Comparison of ENCODE assay signal across 22 cellular contexts in genomic region chr5:37071487-37071886, GRCh38.
"Had no signal": no experiment of that assay in that cellular context is flagged by ENCODE, and none has a peak within 500 bp of the region (broad histone marks: within the 10 kb centered on the region; RNA-seq: fewer than 3 reads in every experiment).

No MANE protein-coding gene starts in this region.

- H3K4me3 Mint-ChIP-seq: activated CD4-positive, alpha-beta T cell treated with anti-CD3 and anti-CD28 coated beads, Interleukin-2, amount 10 ng/mL, durations not matched to agents 24 days and 14 days; activated CD8-positive, alpha-beta T cell treated with anti-CD3 and anti-CD28 coated beads for 36 hours; activated naive CD8-positive, alpha-beta T cell treated with anti-CD3 and anti-CD28 coated beads for 36 hours; activated T-helper 17 cell treated with anti-CD3 and anti-CD28 coated beads, Interleukin-2, amount 50 U/mL, for 72 hours; dendritic cell treated with granulocyte-macrophage colony-stimulating factor and Interleukin-4, amounts not matched to agents 40 ng/mL and 50 ng/mL, for 4 days; natural killer cell; stimulated activated memory B cell treated with anti-CD40 and anti-IgM and Interleukin-4, amounts not matched to agents 10 μg/mL and 1 μg/mL and 100 μg/mL, for 72 hours had no signal

- H3K27ac ChIP-seq: breast epithelium, lower lobe of right lung, parathyroid adenoma, sigmoid colon, spleen, tibial nerve, uterus had no signal

- H3K4me3 ChIP-seq: breast epithelium, lower lobe of right lung, sigmoid colon, spleen, tibial nerve, uterus had no signal

- H3K9me3 Mint-ChIP-seq: activated CD4-positive, alpha-beta T cell treated with anti-CD3 and anti-CD28 coated beads, Interleukin-2, amount 10 ng/mL, durations not matched to agents 24 days and 14 days; activated naive CD8-positive, alpha-beta T cell treated with anti-CD3 and anti-CD28 coated beads for 36 hours; activated T-helper 17 cell treated with anti-CD3 and anti-CD28 coated beads, Interleukin-2, amount 50 U/mL, for 72 hours; dendritic cell treated with granulocyte-macrophage colony-stimulating factor and Interleukin-4, amounts not matched to agents 40 ng/mL and 50 ng/mL, for 4 days; natural killer cell; stimulated activated memory B cell treated with anti-CD40 and anti-IgM and Interleukin-4, amounts not matched to agents 10 μg/mL and 1 μg/mL and 100 μg/mL, for 72 hours had no signal

- H3K9me3 ChIP-seq: breast epithelium, lower lobe of right lung, sigmoid colon, spleen, uterus had no signal

- DNase-seq: activated CD4-positive, alpha-beta T cell treated with anti-CD3 and anti-CD28 coated beads, Interleukin-2, amount 10 ng/mL, durations not matched to agents 24 days and 14 days; activated CD4-positive, CD25-positive, alpha-beta regulatory T cell; activated CD8-positive, alpha-beta T cell treated with anti-CD3 and anti-CD28 coated beads for 36 hours; activated naive CD4-positive, alpha-beta T cell; activated naive CD8-positive, alpha-beta T cell treated with anti-CD3 and anti-CD28 coated beads for 36 hours; activated T-cell treated with anti-CD3 and anti-CD28 coated beads, Interleukin-2, amount 50 U/mL, for 1 hour; cerebellar nuclear complex; effector memory CD4-positive, alpha-beta T cell; left cardiac atrium; lower lobe of right lung; natural killer cell; sigmoid colon; spleen; stimulated activated CD4-positive, alpha-beta T cell treated with anti-CD3 and anti-CD28 coated beads, Interleukin-4, amount 100 ng/mL, for 4 hours; T1000; uterus had no signal

- H3K27me3 ChIP-seq: breast epithelium, sigmoid colon, spleen, tibial nerve, uterus had no signal

- H3K36me3 ChIP-seq: breast epithelium, lower lobe of right lung, sigmoid colon, uterus had no signal

- H3K27me3 Mint-ChIP-seq: activated CD4-positive, alpha-beta T cell treated with anti-CD3 and anti-CD28 coated beads, Interleukin-2, amount 10 ng/mL, durations not matched to agents 24 days and 14 days; activated CD8-positive, alpha-beta T cell treated with anti-CD3 and anti-CD28 coated beads for 36 hours; activated naive CD8-positive, alpha-beta T cell treated with anti-CD3 and anti-CD28 coated beads for 36 hours; activated T-helper 17 cell treated with anti-CD3 and anti-CD28 coated beads, Interleukin-2, amount 50 U/mL, for 72 hours; dendritic cell treated with granulocyte-macrophage colony-stimulating factor and Interleukin-4, amounts not matched to agents 40 ng/mL and 50 ng/mL, for 4 days; stimulated activated memory B cell treated with anti-CD40 and anti-IgM and Interleukin-4, amounts not matched to agents 10 μg/mL and 1 μg/mL and 100 μg/mL, for 72 hours had no signal

- H3K9ac ChIP-seq: parathyroid adenoma had no signal

- H3K4me1 Mint-ChIP-seq: activated CD4-positive, alpha-beta T cell treated with anti-CD3 and anti-CD28 coated beads, Interleukin-2, amount 10 ng/mL, durations not matched to agents 24 days and 14 days; activated naive CD8-positive, alpha-beta T cell treated with anti-CD3 and anti-CD28 coated beads for 36 hours; activated T-helper 17 cell treated with anti-CD3 and anti-CD28 coated beads, Interleukin-2, amount 50 U/mL, for 72 hours; natural killer cell; stimulated activated memory B cell treated with anti-CD40 and anti-IgM and Interleukin-4, amounts not matched to agents 10 μg/mL and 1 μg/mL and 100 μg/mL, for 72 hours had no signal

- ATAC-seq: activated CD8-positive, alpha-beta T cell treated with anti-CD3 and anti-CD28 coated beads for 36 hours; natural killer cell; stimulated activated memory B cell treated with anti-CD40 and anti-IgM and Interleukin-4, amounts not matched to agents 10 μg/mL and 1 μg/mL and 100 μg/mL, for 72 hours had no signal

- H2AFZ ChIP-seq: parathyroid adenoma had no signal

- H3K27ac Mint-ChIP-seq: activated CD4-positive, alpha-beta T cell treated with anti-CD3 and anti-CD28 coated beads, Interleukin-2, amount 10 ng/mL, durations not matched to agents 24 days and 14 days; activated CD8-positive, alpha-beta T cell treated with anti-CD3 and anti-CD28 coated beads for 36 hours; activated naive CD8-positive, alpha-beta T cell treated with anti-CD3 and anti-CD28 coated beads for 36 hours; activated T-helper 17 cell treated with anti-CD3 and anti-CD28 coated beads, Interleukin-2, amount 50 U/mL, for 72 hours; dendritic cell treated with granulocyte-macrophage colony-stimulating factor and Interleukin-4, amounts not matched to agents 40 ng/mL and 50 ng/mL, for 4 days; natural killer cell; stimulated activated memory B cell treated with anti-CD40 and anti-IgM and Interleukin-4, amounts not matched to agents 10 μg/mL and 1 μg/mL and 100 μg/mL, for 72 hours had no signal

- H3K4me1 ChIP-seq: breast epithelium, parathyroid adenoma, sigmoid colon, spleen, tibial nerve, uterus had no signal

- H3K79me2 ChIP-seq: parathyroid adenoma had no signal

- H3K36me3 Mint-ChIP-seq: activated naive CD8-positive, alpha-beta T cell treated with anti-CD3 and anti-CD28 coated beads for 36 hours; natural killer cell had no signal
